Comparison of ENCODE assay signal across 29 cellular contexts in genomic region chrX:140433582-140433981, GRCh38.
"Had no signal": no experiment of that assay in that cellular context is flagged by ENCODE, and none has a peak within 500 bp of the region (broad histone marks: within the 10 kb centered on the region; RNA-seq: fewer than 3 reads in every experiment).

No MANE protein-coding gene starts in this region.

- H3K4me1 Mint-ChIP-seq: mesothelial cell of epicardium; naive B cell; nephron; stimulated activated memory B cell treated with anti-CD40 and anti-IgM and Interleukin-4, amounts not matched to agents 10 μg/mL and 1 μg/mL and 100 μg/mL, for 72 hours had no signal

- H3K4me1 ChIP-seq: neural progenitor cell, psoas muscle, tibial nerve, upper lobe of left lung had no signal

- H3K4me3 ChIP-seq: coronary artery, esophagus muscularis mucosa, heart right ventricle, mucosa of descending colon, neural progenitor cell, ovary, psoas muscle, smooth muscle cell, thoracic aorta, tibial nerve, upper lobe of left lung had no signal

- H3K27me3 Mint-ChIP-seq: naive B cell; stimulated activated memory B cell treated with anti-CD40 and anti-IgM and Interleukin-4, amounts not matched to agents 10 μg/mL and 1 μg/mL and 100 μg/mL, for 72 hours had no signal

- H3K9me3 ChIP-seq: esophagus muscularis mucosa, heart right ventricle, mucosa of descending colon, ovary, psoas muscle, thoracic aorta, tibial nerve, upper lobe of left lung had no signal

- H3K27ac Mint-ChIP-seq: mesothelial cell of epicardium; nephron; stimulated activated memory B cell treated with anti-CD40 and anti-IgM and Interleukin-4, amounts not matched to agents 10 μg/mL and 1 μg/mL and 100 μg/mL, for 72 hours had no signal

- H3K4me3 Mint-ChIP-seq: mesothelial cell of epicardium; naive B cell; nephron; neural progenitor cell; stimulated activated memory B cell treated with anti-CD40 and anti-IgM and Interleukin-4, amounts not matched to agents 10 μg/mL and 1 μg/mL and 100 μg/mL, for 72 hours had no signal

- ATAC-seq: mucosa of descending colon; sciatic nerve; stimulated activated memory B cell treated with anti-CD40 and anti-IgM and Interleukin-4, amounts not matched to agents 10 μg/mL and 1 μg/mL and 100 μg/mL, for 72 hours; stimulated activated naive CD8-positive, alpha-beta T cell treated with anti-CD3 and anti-CD28 coated beads, Interleukin-15, Interleukin-2, amounts not matched to agents 100 U/mL and 50 U/mL, for 24 hours had no signal

- H3K27me3 ChIP-seq: neural progenitor cell, ovary, tibial nerve, upper lobe of left lung had no signal

- H3K9me3 Mint-ChIP-seq: mesothelial cell of epicardium; naive B cell; nephron; neural progenitor cell; stimulated activated memory B cell treated with anti-CD40 and anti-IgM and Interleukin-4, amounts not matched to agents 10 μg/mL and 1 μg/mL and 100 μg/mL, for 72 hours had no signal

- H3K36me3 ChIP-seq: esophagus muscularis mucosa, heart right ventricle, neural progenitor cell, ovary, thoracic aorta, tibial nerve, upper lobe of left lung had no signal

- DNase-seq: dermis blood vessel endothelial cell; effector memory CD4-positive, alpha-beta T cell; foreskin melanocyte; glutamatergic neuron; heart right ventricle; hippocampal formation; left cardiac atrium; left ventricle myocardium superior; mesenchymal stem cell; mucosa of descending colon; naive B cell; nucleus accumbens; ovary; posterior cingulate gyrus; psoas muscle; stimulated activated CD4-positive, alpha-beta T cell treated with anti-CD3 and anti-CD28 coated beads, Interleukin-2, amount 100 ng/mL, for 24 hours; stimulated activated CD4-positive, alpha-beta T cell treated with anti-CD3 and anti-CD28 coated beads, Interleukin-4, amount 100 ng/mL, for 24 hours; stimulated activated naive CD8-positive, alpha-beta T cell treated with anti-CD3 and anti-CD28 coated beads, Interleukin-15, Interleukin-2, amounts not matched to agents 100 U/mL and 50 U/mL, for 24 hours; upper lobe of left lung had no signal

- H3K27ac ChIP-seq: coronary artery, esophagus muscularis mucosa, heart right ventricle, neural progenitor cell, ovary, psoas muscle, thoracic aorta, tibial nerve, upper lobe of left lung had no signal

- H3K36me3 Mint-ChIP-seq: mesothelial cell of epicardium; naive B cell; neural progenitor cell; stimulated activated memory B cell treated with anti-CD40 and anti-IgM and Interleukin-4, amounts not matched to agents 10 μg/mL and 1 μg/mL and 100 μg/mL, for 72 hours had no signal
